Comparison of ENCODE assay signal across 21 cellular contexts in the genomic region with DNA sequence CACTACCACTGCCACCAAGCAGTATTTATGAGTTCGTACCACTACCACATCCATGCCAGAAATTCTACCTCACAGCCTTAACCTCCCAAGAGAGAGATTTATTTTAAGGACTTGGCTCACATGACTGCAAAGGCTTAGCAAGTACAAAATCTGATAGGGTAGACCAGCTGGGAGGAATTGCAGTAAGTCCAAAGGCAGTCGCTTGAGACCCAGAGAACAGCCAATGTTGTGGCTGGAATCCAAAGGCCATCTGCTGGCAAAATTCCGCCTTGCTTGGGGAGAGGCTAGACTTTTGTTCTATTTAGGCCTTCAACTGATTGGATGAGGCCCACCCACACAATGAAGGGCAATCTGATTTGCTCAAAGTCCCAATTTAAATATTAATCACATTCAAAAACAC.
"Had no signal": no experiment of that assay in that cellular context is flagged by ENCODE, and none has a peak within 500 bp of the region (broad histone marks: within the 10 kb centered on the region; RNA-seq: fewer than 3 reads in every experiment).

No MANE protein-coding gene starts in this region.

- H3K9me3 ChIP-seq: gastroesophageal sphincter, lower lobe of right lung, ovary, testis had no signal

- H3K4me2 ChIP-seq: neural progenitor cell had no signal

- H3K27ac ChIP-seq: esophagus squamous epithelium, gastroesophageal sphincter, lower lobe of right lung, neural progenitor cell, ovary, spleen, testis had no signal

- H3K4me3 ChIP-seq: esophagus squamous epithelium, gastroesophageal sphincter, lower lobe of right lung, neural progenitor cell, ovary, spleen, testis had no signal

- H3K9ac ChIP-seq: neural progenitor cell had no signal

- H3K4me1 ChIP-seq: gastroesophageal sphincter, lower lobe of right lung, neural progenitor cell, testis had no signal

- DNase-seq: effector memory CD8-positive, alpha-beta T cell; esophagus squamous epithelium; foreskin fibroblast; glutamatergic neuron; islet precursor cell; lower lobe of right lung; nucleus accumbens; ovary; spleen; stimulated activated CD4-positive, alpha-beta T cell treated with anti-CD3 and anti-CD28 coated beads, Interleukin-15, amount 100 ng/mL, for 24 hours; stimulated activated CD4-positive, alpha-beta T cell treated with anti-CD3 and anti-CD28 coated beads, Interleukin-1b, Interleukin-23, amount 100 ng/mL, for 48 hours; stimulated activated CD4-positive, alpha-beta T cell treated with anti-CD3 and anti-CD28 coated beads, Interleukin-4, amount 100 ng/mL, for 24 hours; testis; trophoblast cell had no signal

- H3K36me3 ChIP-seq: esophagus squamous epithelium, gastroesophageal sphincter, lower lobe of right lung, neural progenitor cell, ovary, spleen had no signal

- H3K27me3 ChIP-seq: esophagus squamous epithelium, gastroesophageal sphincter, neural progenitor cell, ovary, spleen, testis had no signal

- FAIRE-seq: colon, urothelium cell line had no signal

- H2AFZ ChIP-seq: neural progenitor cell had no signal

- ATAC-seq: effector memory CD8-positive, alpha-beta T cell; gastroesophageal sphincter; left lobe of liver; lower lobe of right lung; right cardiac atrium; stimulated activated memory B cell treated with anti-CD40 and anti-IgM and Interleukin-4, amounts not matched to agents 10 μg/mL and 1 μg/mL and 100 μg/mL, for 72 hours had no signal
